1 cellular context compared by ENCODE assay signal in genomic region chrX:133171962-133172708, GRCh38.
TF ChIP-seq lines count a peak whose summit lies in the region.

No MANE protein-coding gene starts in this region.

TF ChIP-seq in H1, 55 proteins besides CTCF, POLR2A, EP300 and RAD21 (continued from another document):
- TF ChIP-seq, protein P1, sequence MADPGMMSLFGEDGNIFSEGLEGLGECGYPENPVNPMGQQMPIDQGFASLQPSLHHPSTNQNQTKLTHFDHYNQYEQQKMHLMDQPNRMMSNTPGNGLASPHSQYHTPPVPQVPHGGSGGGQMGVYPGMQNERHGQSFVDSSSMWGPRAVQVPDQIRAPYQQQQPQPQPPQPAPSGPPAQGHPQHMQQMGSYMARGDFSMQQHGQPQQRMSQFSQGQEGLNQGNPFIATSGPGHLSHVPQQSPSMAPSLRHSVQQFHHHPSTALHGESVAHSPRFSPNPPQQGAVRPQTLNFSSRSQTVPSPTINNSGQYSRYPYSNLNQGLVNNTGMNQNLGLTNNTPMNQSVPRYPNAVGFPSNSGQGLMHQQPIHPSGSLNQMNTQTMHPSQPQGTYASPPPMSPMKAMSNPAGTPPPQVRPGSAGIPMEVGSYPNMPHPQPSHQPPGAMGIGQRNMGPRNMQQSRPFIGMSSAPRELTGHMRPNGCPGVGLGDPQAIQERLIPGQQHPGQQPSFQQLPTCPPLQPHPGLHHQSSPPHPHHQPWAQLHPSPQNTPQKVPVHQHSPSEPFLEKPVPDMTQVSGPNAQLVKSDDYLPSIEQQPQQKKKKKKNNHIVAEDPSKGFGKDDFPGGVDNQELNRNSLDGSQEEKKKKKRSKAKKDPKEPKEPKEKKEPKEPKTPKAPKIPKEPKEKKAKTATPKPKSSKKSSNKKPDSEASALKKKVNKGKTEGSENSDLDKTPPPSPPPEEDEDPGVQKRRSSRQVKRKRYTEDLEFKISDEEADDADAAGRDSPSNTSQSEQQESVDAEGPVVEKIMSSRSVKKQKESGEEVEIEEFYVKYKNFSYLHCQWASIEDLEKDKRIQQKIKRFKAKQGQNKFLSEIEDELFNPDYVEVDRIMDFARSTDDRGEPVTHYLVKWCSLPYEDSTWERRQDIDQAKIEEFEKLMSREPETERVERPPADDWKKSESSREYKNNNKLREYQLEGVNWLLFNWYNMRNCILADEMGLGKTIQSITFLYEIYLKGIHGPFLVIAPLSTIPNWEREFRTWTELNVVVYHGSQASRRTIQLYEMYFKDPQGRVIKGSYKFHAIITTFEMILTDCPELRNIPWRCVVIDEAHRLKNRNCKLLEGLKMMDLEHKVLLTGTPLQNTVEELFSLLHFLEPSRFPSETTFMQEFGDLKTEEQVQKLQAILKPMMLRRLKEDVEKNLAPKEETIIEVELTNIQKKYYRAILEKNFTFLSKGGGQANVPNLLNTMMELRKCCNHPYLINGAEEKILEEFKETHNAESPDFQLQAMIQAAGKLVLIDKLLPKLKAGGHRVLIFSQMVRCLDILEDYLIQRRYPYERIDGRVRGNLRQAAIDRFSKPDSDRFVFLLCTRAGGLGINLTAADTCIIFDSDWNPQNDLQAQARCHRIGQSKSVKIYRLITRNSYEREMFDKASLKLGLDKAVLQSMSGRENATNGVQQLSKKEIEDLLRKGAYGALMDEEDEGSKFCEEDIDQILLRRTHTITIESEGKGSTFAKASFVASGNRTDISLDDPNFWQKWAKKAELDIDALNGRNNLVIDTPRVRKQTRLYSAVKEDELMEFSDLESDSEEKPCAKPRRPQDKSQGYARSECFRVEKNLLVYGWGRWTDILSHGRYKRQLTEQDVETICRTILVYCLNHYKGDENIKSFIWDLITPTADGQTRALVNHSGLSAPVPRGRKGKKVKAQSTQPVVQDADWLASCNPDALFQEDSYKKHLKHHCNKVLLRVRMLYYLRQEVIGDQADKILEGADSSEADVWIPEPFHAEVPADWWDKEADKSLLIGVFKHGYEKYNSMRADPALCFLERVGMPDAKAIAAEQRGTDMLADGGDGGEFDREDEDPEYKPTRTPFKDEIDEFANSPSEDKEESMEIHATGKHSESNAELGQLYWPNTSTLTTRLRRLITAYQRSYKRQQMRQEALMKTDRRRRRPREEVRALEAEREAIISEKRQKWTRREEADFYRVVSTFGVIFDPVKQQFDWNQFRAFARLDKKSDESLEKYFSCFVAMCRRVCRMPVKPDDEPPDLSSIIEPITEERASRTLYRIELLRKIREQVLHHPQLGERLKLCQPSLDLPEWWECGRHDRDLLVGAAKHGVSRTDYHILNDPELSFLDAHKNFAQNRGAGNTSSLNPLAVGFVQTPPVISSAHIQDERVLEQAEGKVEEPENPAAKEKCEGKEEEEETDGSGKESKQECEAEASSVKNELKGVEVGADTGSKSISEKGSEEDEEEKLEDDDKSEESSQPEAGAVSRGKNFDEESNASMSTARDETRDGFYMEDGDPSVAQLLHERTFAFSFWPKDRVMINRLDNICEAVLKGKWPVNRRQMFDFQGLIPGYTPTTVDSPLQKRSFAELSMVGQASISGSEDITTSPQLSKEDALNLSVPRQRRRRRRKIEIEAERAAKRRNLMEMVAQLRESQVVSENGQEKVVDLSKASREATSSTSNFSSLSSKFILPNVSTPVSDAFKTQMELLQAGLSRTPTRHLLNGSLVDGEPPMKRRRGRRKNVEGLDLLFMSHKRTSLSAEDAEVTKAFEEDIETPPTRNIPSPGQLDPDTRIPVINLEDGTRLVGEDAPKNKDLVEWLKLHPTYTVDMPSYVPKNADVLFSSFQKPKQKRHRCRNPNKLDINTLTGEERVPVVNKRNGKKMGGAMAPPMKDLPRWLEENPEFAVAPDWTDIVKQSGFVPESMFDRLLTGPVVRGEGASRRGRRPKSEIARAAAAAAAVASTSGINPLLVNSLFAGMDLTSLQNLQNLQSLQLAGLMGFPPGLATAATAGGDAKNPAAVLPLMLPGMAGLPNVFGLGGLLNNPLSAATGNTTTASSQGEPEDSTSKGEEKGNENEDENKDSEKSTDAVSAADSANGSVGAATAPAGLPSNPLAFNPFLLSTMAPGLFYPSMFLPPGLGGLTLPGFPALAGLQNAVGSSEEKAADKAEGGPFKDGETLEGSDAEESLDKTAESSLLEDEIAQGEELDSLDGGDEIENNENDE (IDR thresholded peaks at IDR 0.05; ENCODE audit: insufficient replicate concordance, low read length), result no peak
- TF ChIP-seq NANOG (IDR thresholded peaks at IDR 0.05; ENCODE audit: insufficient read depth, low read depth, low read length, poor library complexity, severe bottlenecking) (no peak), RFX5 (IDR thresholded peaks at IDR 0.05; ENCODE audit: borderline replicate concordance, low read depth, low read length) (no peak), CHD1 (IDR thresholded peaks at IDR 0.05; ENCODE audit: low read depth, low read length) (no peak), EZH2 (IDR thresholded peaks at IDR 0.05; ENCODE audit: low read depth, low read length, severe bottlenecking) (no peak), KDM4A (IDR thresholded peaks at IDR 0.05; ENCODE audit: low read depth, low read length, severe bottlenecking) (no peak), CBX8 (IDR thresholded peaks at IDR 0.05; ENCODE audit: borderline replicate concordance, low read depth, low read length) (no peak), GABPA (IDR thresholded peaks at IDR 0.05; ENCODE audit: borderline replicate concordance, insufficient read depth, low read length) (no peak), SRF (IDR thresholded peaks at IDR 0.05; ENCODE audit: low read depth, low read length) (no peak)
- TF ChIP-seq, protein P2, sequence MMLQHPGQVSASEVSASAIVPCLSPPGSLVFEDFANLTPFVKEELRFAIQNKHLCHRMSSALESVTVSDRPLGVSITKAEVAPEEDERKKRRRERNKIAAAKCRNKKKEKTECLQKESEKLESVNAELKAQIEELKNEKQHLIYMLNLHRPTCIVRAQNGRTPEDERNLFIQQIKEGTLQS (IDR thresholded peaks at IDR 0.05; ENCODE audit: insufficient read depth, low read depth, low read length), result no peak
